In the genomic region with DNA sequence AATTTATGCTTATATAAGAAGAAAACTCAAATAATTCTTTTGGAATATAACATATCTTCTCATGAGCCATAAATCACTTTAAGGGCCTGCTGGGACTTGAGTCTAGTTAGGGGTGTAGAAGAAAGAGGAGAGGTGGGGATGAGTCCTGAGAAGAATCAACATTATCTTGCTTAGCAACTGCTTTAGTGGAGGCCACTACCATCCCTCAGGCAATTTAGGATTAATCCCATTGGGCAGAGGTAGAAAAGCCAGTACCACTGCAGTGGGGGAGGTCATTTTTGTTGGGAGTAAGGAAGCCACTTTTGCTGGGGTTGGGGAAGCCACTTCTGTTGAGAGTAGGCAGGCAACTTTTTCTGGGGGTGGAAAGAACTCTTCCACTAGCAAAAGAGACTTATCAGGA, we compare ENCODE assay signal across 29 cellular contexts.
"Had no signal": no experiment of that assay in that cellular context is flagged by ENCODE, and none has a peak within 500 bp of the region (broad histone marks: within the 10 kb centered on the region; RNA-seq: fewer than 3 reads in every experiment).

No MANE protein-coding gene starts in this region.

- H3K27me3 Mint-ChIP-seq: activated B cell treated with CpG ODN at 0.5 μM for 24 hours; activated CD8-positive, alpha-beta T cell treated with anti-CD3 and anti-CD28 coated beads for 36 hours; activated naive CD4-positive, alpha-beta T cell treated with anti-CD3 and anti-CD28 coated beads, Interleukin-2, amount 50 U/mL, for 24 hours; activated naive CD8-positive, alpha-beta T cell treated with anti-CD3 and anti-CD28 coated beads for 36 hours; activated naive CD8-positive, alpha-beta T cell treated with anti-CD3 and anti-CD28 coated beads, Interleukin-2, amount 50 U/mL, for 24 hours had no signal

- H3K36me3 ChIP-seq: adrenal gland, colonic mucosa, gastrocnemius medialis, heart left ventricle, WERI-Rb-1 had no signal

- H3K27ac ChIP-seq: adrenal gland, body of pancreas, colonic mucosa, foreskin keratinocyte, gastrocnemius medialis, heart left ventricle, WERI-Rb-1 had no signal

- H3K27me3 ChIP-seq: adrenal gland, body of pancreas, colonic mucosa, foreskin keratinocyte, gastrocnemius medialis, heart left ventricle had no signal

- H3K4me1 ChIP-seq: adrenal gland, body of pancreas, colonic mucosa, gastrocnemius medialis, heart left ventricle had no signal

- H3K27ac Mint-ChIP-seq: activated B cell treated with CpG ODN at 0.5 μM for 24 hours; activated CD8-positive, alpha-beta T cell treated with anti-CD3 and anti-CD28 coated beads for 36 hours; activated naive CD4-positive, alpha-beta T cell treated with anti-CD3 and anti-CD28 coated beads for 36 hours; activated naive CD4-positive, alpha-beta T cell treated with anti-CD3 and anti-CD28 coated beads, Interleukin-2, amount 50 U/mL, for 24 hours; activated naive CD8-positive, alpha-beta T cell treated with anti-CD3 and anti-CD28 coated beads for 36 hours; activated naive CD8-positive, alpha-beta T cell treated with anti-CD3 and anti-CD28 coated beads, Interleukin-2, amount 50 U/mL, for 24 hours; activated T-helper 17 cell treated with anti-CD3 and anti-CD28 coated beads, Interleukin-2, amount 50 U/mL, for 72 hours; T-helper 17 cell; T-helper 2 cell treated with Interferon-gamma antibody and Interleukin-4, amounts not matched to agents 5 μg/mL and 100 μg/mL, for 36 hours had no signal

- H3K9me3 Mint-ChIP-seq: activated naive CD4-positive, alpha-beta T cell treated with anti-CD3 and anti-CD28 coated beads for 36 hours; activated naive CD4-positive, alpha-beta T cell treated with anti-CD3 and anti-CD28 coated beads, Interleukin-2, amount 50 U/mL, for 24 hours; activated naive CD8-positive, alpha-beta T cell treated with anti-CD3 and anti-CD28 coated beads, Interleukin-2, amount 50 U/mL, for 24 hours; activated T-helper 17 cell treated with anti-CD3 and anti-CD28 coated beads, Interleukin-2, amount 50 U/mL, for 72 hours had no signal

- H3K9me3 ChIP-seq: adrenal gland, body of pancreas, colonic mucosa, gastrocnemius medialis had no signal

- DNase-seq: activated B cell treated with CpG ODN at 0.5 μM for 24 hours; activated CD4-positive, alpha-beta T cell treated with anti-CD3 and anti-CD28 coated beads for 48 hours; activated CD4-positive, alpha-beta T cell treated with anti-CD3 and anti-CD28 coated beads, Interleukin-2, amount 50 U/mL, for 1 hour; activated CD4-positive, alpha-beta T cell treated with anti-CD3 and anti-CD28 coated beads, Interleukin-2, amount 50 U/mL, for 48 hours; activated CD8-positive, alpha-beta memory T cell treated with anti-CD3 and anti-CD28 coated beads for 24 hours; activated CD8-positive, alpha-beta T cell treated with anti-CD3 and anti-CD28 coated beads for 36 hours; activated effector memory CD4-positive, alpha-beta T cell treated with Interleukin-2 at 50 U/mL for 16 hours; activated naive CD4-positive, alpha-beta T cell treated with anti-CD3 and anti-CD28 coated beads for 36 hours; activated naive CD8-positive, alpha-beta T cell treated with anti-CD3 and anti-CD28 coated beads for 36 hours; activated naive CD8-positive, alpha-beta T cell treated with anti-CD3 and anti-CD28 coated beads, Interleukin-2, amount 50 U/mL, for 24 hours; activated T-cell treated with anti-CD3 and anti-CD28 coated beads, Interleukin-2, amount 50 U/mL, for 4 hours; adrenal gland; amygdala; aorta; body of pancreas; caudate nucleus; colonic mucosa; effector CD8-positive, alpha-beta T cell; foreskin keratinocyte; gastrocnemius medialis; glutamatergic neuron; heart left ventricle; T-helper 1 cell; T-helper 17 cell; T1000; WERI-Rb-1 had no signal

- H3K4me3 Mint-ChIP-seq: activated B cell treated with CpG ODN at 0.5 μM for 24 hours; activated CD8-positive, alpha-beta T cell treated with anti-CD3 and anti-CD28 coated beads for 36 hours; activated naive CD4-positive, alpha-beta T cell treated with anti-CD3 and anti-CD28 coated beads for 36 hours; activated naive CD4-positive, alpha-beta T cell treated with anti-CD3 and anti-CD28 coated beads, Interleukin-2, amount 50 U/mL, for 24 hours; activated naive CD8-positive, alpha-beta T cell treated with anti-CD3 and anti-CD28 coated beads for 36 hours; activated naive CD8-positive, alpha-beta T cell treated with anti-CD3 and anti-CD28 coated beads, Interleukin-2, amount 50 U/mL, for 24 hours; activated T-cell treated with anti-CD3 and anti-CD28 coated beads, Interleukin-2, amount 50 U/mL, for 4 hours; activated T-helper 17 cell treated with anti-CD3 and anti-CD28 coated beads, Interleukin-2, amount 50 U/mL, for 72 hours; T-helper 17 cell; T-helper 2 cell treated with Interferon-gamma antibody and Interleukin-4, amounts not matched to agents 5 μg/mL and 100 μg/mL, for 36 hours had no signal

- H3K4me1 Mint-ChIP-seq: activated naive CD4-positive, alpha-beta T cell treated with anti-CD3 and anti-CD28 coated beads, Interleukin-2, amount 50 U/mL, for 24 hours had no signal

- H3K4me3 ChIP-seq: adrenal gland, body of pancreas, colonic mucosa, gastrocnemius medialis, heart left ventricle had no signal

- H3K36me3 Mint-ChIP-seq: activated naive CD4-positive, alpha-beta T cell treated with anti-CD3 and anti-CD28 coated beads, Interleukin-2, amount 50 U/mL, for 24 hours had no signal
